8 cellular contexts compared by ENCODE assay signal in the genomic region with DNA sequence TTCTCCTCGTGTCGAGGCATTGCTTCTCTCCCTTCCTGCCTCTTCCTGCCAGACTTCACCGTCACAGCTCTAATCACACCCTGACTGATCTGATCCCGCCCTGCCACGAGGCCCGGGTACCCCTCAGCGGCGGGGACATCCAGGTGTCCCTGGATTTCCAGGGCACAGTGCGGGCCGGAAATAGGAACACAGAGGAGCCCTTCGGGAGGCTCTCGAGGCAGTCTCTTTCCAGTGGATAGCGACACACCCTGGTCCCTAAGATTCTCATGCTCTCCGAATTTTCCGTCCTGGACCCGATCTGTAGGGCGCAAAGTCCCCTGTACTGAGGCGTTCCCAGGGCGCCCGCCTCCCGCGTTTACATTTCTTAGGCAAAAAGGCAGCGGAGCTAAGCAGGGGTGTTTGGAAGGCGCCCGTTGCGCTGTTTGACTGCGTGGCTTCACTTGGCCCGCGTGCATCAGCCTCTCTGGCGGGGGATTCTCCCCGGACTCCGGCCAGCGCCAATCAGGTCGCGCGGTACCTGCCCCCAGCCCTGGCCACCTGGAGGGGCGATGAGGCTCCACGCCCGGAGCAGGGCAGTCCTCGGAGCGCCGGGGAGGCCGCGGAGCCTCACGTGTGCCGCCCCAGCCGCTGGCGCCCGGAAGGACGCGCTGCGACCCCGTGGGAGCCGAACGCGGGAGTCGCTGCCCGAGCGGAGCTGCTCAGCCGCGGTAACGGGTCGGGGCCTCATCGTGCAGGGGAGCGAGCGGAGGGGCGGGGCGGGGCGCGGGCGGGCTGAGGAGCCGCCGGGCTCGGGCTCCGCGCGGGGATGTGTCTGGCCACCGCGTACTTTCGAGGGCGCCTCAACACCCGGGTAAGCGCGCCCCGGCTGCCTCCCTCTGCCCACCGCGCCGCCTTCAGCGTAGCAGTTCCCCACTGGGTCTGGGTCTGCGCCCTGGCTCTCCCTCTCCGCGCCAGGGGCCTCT. TPM values are rescaled to one million over a fixed set of nuclear protein-coding genes. Genes with fewer than 3 reads are reported as not detected.
DNase-seq lines count a peak whose midpoint lies in the region; ATAC-seq and TF ChIP-seq lines count a peak whose summit lies in the region.

A gene (plus strand): TSS at position 575 of the 962 bp plus-strand sequence. CDS start 69,807 bp downstream, outside the sequence.

- peaks cover 0 to 59% (median 21%) of the 10 kb centered on the region in 4 donors for H3K27me3 ChIP-seq in esophagus muscularis mucosa
- peaks cover 22% of the 10 kb centered on the region for H3K27me3 ChIP-seq in prostate gland (replicated peaks; ENCODE audit: insufficient read depth)

- no peak for TF ChIP-seq EP300 in esophagus muscularis mucosa (IDR thresholded peaks at IDR 0.05)

- H3K27ac ChIP-seq in esophagus muscularis mucosa (replicated peaks in 1 of 4) (no peak within 1 kb of the TSS), prostate gland (no peak within 1 kb of the TSS)

- CTCF ChIA-PET in GM10248 (lab: Yijun Ruan, JAX) = no interaction called here

- TF ChIP-seq POLR2A in esophagus muscularis mucosa (IDR thresholded peaks at IDR 0.05; ENCODE audit: low read depth) (no peak), prostate gland (IDR thresholded peaks at IDR 0.05) (no peak)

- H3K4me1 ChIP-seq in esophagus muscularis mucosa (peaks cover 18 to 23% (median 22%) of the 10 kb centered on the region in 4 donors), prostate gland (replicated peaks) (peaks cover 16% of the 10 kb centered on the region)

- TF ChIP-seq CTCF in GM10248 (IDR thresholded peaks at IDR 0.05; ENCODE audit: control extremely low read depth, extremely low read depth, low read depth, missing control alignments) (no peak), esophagus muscularis mucosa (IDR thresholded peaks at IDR 0.05) (no peak), prostate gland (IDR thresholded peaks at IDR 0.05) (no peak)

- DNase-seq in GM10248 (ENCODE audit: extremely low spot score) (peak; percentile 18), NCI-H526 treated with DMSO at 0.1 percent for 48 hours (lab: John Stamatoyannopoulos, UW) (peak; percentile 49), esophagus muscularis mucosa (ENCODE audit: extremely low spot score) (no peak), prostate gland (ENCODE audit: low spot score) (no peak), T1000 (lab: John Stamatoyannopoulos, UW) (no peak), NCI-H187 (lab: John Stamatoyannopoulos, UW) (no peak), cerebellar nuclear complex (lab: John Stamatoyannopoulos, UW) (no peak)

- 1% methylated on average over 10 of the region's 92 CpGs for WGBS in esophagus muscularis mucosa
- under 1% methylated on average over 71 of the region's 92 CpGs for WGBS in prostate gland

- ATAC-seq in GM18858 (IDR thresholded peaks at IDR 0.05; ENCODE audit: unreplicated experiment) = no peak

- POLR2A ChIA-PET in GM10248 (lab: Yijun Ruan, JAX) = no interaction called here

- intact Hi-C loops in esophagus muscularis mucosa (cut with DNase I) (no loop called here), prostate gland (cut with DNase I) (no loop called here)

- H3K36me3 ChIP-seq in esophagus muscularis mucosa = no peaks in the 10 kb centered on the region
- H3K36me3 ChIP-seq in prostate gland = no peaks in the 10 kb centered on the region

- H3K4me3 ChIP-seq in esophagus muscularis mucosa (peak within 1 kb of the TSS; percentile 42 to 50 (median 48)), prostate gland (peak within 1 kb of the TSS; percentile 9 to 23)

- peaks cover 0 to 11% (median 0%) of the 10 kb centered on the region in 4 donors for H3K9me3 ChIP-seq in esophagus muscularis mucosa
- H3K9me3 ChIP-seq in prostate gland = no peaks in the 10 kb centered on the region

RNA-seq across cellular contexts. Expression of the gene that starts here (rescaled TPM):
- total RNA-seq in esophagus muscularis mucosa (under 1 TPM; under 0.01 to 0.50 (median 0.24) TPM), prostate gland (1 to 10 TPM in 1 of 2 donors, not detected in 1; 1.1 TPM)

Comparison
In these comparisons a context has a peak if more than half of its experiments do, and no peak if none do; other contexts are left out.
1. DNase-seq: peak in GM10248 (single experiment) and NCI-H526 treated with DMSO at 0.1 percent for 48 hours (single experiment); none in esophagus muscularis mucosa (single experiment), prostate gland (single experiment), T1000 (single experiment), NCI-H187 (0 of 2) and cerebellar nuclear complex (0 of 2).